In the genomic region with DNA sequence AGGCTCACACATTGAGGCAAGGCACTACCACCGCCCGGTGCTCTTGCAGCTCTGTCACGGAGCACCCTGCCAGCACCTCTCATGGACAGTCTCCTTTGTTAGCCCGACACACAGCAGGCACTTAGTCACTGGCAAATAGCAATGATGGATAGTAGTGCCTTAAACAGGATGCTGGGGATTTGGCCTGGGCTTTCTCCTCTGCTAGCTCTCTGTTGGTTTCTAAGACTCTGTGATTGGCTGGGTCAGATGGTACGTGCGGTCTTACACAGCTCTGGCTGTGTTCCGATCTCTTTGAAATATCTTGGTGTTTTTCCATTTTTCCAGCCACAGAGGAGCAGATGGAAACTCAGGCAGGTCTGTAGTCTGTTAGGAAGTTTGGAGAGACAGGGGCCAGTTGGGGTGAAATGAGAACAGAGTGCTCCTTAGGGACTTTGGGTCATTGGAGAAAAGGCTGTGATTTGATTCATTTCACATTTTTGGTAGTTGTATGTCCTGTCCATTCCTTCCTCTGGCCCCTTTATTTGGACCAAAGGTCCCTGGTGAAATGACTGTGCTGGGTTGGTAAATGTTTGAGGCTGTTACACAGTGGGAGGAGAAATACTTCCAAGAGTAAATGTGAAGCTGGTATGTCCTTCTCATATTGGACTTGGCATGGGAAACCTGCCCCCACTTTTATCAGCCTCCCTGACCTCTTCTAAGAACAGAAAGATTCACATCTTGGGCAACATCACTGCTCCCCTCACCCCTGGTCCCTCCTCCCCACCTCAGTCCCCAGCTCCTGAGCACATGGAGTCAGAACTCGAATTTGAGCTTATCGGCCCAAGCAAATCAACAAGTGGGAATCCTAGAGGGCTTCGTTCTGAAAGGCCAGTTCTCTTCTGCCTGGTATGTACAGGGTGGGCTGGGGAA, we compare ENCODE assay signal across 8 cellular contexts. TPM values are rescaled to one million over a fixed set of nuclear protein-coding genes. Genes with fewer than 3 reads are reported as not detected.
DNase-seq lines count a peak whose midpoint lies in the region; ATAC-seq, FAIRE-seq and TF ChIP-seq lines count a peak whose summit lies in the region.

No MANE protein-coding gene starts in this region.

- peak overlapping the region; percentile 87 for H3K4me2 ChIP-seq in GM23248 (ENCODE audit: unreplicated experiment)

- peak; percentile 37 to 66 (median 51) for ATAC-seq in heart right ventricle
- no peak for ATAC-seq in HG02870 (IDR thresholded peaks at IDR 0.05; ENCODE audit: unreplicated experiment)
- no peak for ATAC-seq in GM19328 (IDR thresholded peaks at IDR 0.05; ENCODE audit: unreplicated experiment)

- H3K4me1 ChIP-seq in GM23248 (ENCODE audit: insufficient read depth): peaks cover 56% of the 10 kb centered on the region
- H3K4me1 ChIP-seq in heart right ventricle: peaks cover 11 to 87% (median 70%) of the 10 kb centered on the region in 9 donors
- H3K4me1 ChIP-seq in small intestine (ENCODE audit: control insufficient read depth in 2 of 2, insufficient read depth in 1 of 2, low read depth in 1 of 2, low read length in 1 of 2): peaks cover 10 to 29% of the 10 kb centered on the region in 2 donors

- no peak for TF ChIP-seq CTCF in heart right ventricle (IDR thresholded peaks at IDR 0.05)

- WGBS in GM23248 (ENCODE audit: low coverage in 1 of 2, low lambda C conversion rate in 2 of 2, missing lambda C conversion rate in 2 of 2), 2 experiments: 30 to 33% methylated on average over 10 of the region's 10 CpGs
- 55 to 59% methylated on average over 10 of the region's 10 CpGs for WGBS in heart right ventricle, 2 donors
- WGBS in small intestine, 3 donors: 71 to 84% (median 80%) methylated on average over 10 of the region's 10 CpGs

- peaks cover 74% of the 10 kb centered on the region for H3K4me1 Mint-ChIP-seq in activated CD4-positive, alpha-beta memory T cell treated with anti-CD3 and anti-CD28 coated beads, Interleukin-2, amount 10 ng/mL, durations not matched to agents 7 days and 5 days

- H3K27me3 ChIP-seq in GM23248 (replicated peaks; ENCODE audit: insufficient read depth) (no peaks in the 10 kb centered on the region), heart right ventricle (no peaks in the 10 kb centered on the region), small intestine (ENCODE audit: control insufficient read depth in 2 of 2, insufficient read depth in 2 of 2, low read length in 2 of 2) (no peaks in the 10 kb centered on the region)

- no peaks in the 10 kb centered on the region for H3K9me2 ChIP-seq in GM23248 (ENCODE audit: insufficient read depth)

- peaks cover 77% of the 10 kb centered on the region for H3K79me2 ChIP-seq in GM23248 (ENCODE audit: insufficient read depth)

- peaks cover 86% of the 10 kb centered on the region for H3F3A ChIP-seq in GM23248 (ENCODE audit: insufficient read depth)

- H3K4me3 ChIP-seq in GM23248 (peak overlapping the region; percentile 88), heart right ventricle (peak overlapping the region in 8 of 10 donors; percentile 1 to 92 (median 76)), small intestine (ENCODE audit: low read depth in 1 of 2, low read length in 2 of 2) (no peak overlapping the region)

- intact Hi-C loops in heart right ventricle (cut with DNase I): no loop called here

- peak overlapping the region; percentile 91 for H3K27ac Mint-ChIP-seq in activated CD4-positive, alpha-beta memory T cell treated with anti-CD3 and anti-CD28 coated beads, Interleukin-2, amount 10 ng/mL, durations not matched to agents 7 days and 5 days

- no peak for FAIRE-seq in small intestine (lab: Jason Lieb, UNC)

- peaks cover 3% of the 10 kb centered on the region for H3K9me3 Mint-ChIP-seq in activated CD4-positive, alpha-beta memory T cell treated with anti-CD3 and anti-CD28 coated beads, Interleukin-2, amount 10 ng/mL, durations not matched to agents 7 days and 5 days

- no peaks in the 10 kb centered on the region for H4K20me1 ChIP-seq in GM23248 (ENCODE audit: insufficient read depth)

- H3K9ac ChIP-seq in GM23248: peak overlapping the region; percentile 72

- no peaks in the 10 kb centered on the region for H3K9me3 ChIP-seq in GM23248 (ENCODE audit: low read depth)
- peaks cover 0 to 3% (median 0%) of the 10 kb centered on the region in 11 donors for H3K9me3 ChIP-seq in heart right ventricle
- no peaks in the 10 kb centered on the region for H3K9me3 ChIP-seq in small intestine (ENCODE audit: control insufficient read depth, low read depth)

- peak; percentile 97 for DNase-seq in GM23248
- no peak for DNase-seq in activated CD4-positive, alpha-beta memory T cell treated with anti-CD3 and anti-CD28 coated beads, Interleukin-2, amount 10 ng/mL, durations not matched to agents 7 days and 5 days
- DNase-seq in heart right ventricle: peak; percentile 52 to 67
- no peak for DNase-seq in small intestine
- no peak for DNase-seq in DMS 273 treated with DMSO at 0.1 percent for 48 hours (lab: John Stamatoyannopoulos, UW)
- DNase-seq in amygdala (lab: John Stamatoyannopoulos, UW): no peak

- in situ Hi-C loops in GM23248 (cut with MboI): no loop called here

- no peaks in the 10 kb centered on the region for H3K27me3 Mint-ChIP-seq in activated CD4-positive, alpha-beta memory T cell treated with anti-CD3 and anti-CD28 coated beads, Interleukin-2, amount 10 ng/mL, durations not matched to agents 7 days and 5 days

- H3K27ac ChIP-seq in GM23248: peak overlapping the region; percentile 96
- H3K27ac ChIP-seq in heart right ventricle: peak overlapping the region; percentile 79 to 96 (median 92)
- peak overlapping the region; percentile 74 to 84 for H3K27ac ChIP-seq in small intestine (ENCODE audit: low read depth in 1 of 2, low read length in 1 of 2)

- H3K36me3 ChIP-seq in GM23248 (ENCODE audit: low read depth) (no peaks in the 10 kb centered on the region), heart right ventricle (no peaks in the 10 kb centered on the region), small intestine (ENCODE audit: control insufficient read depth in 2 of 2, insufficient read depth in 2 of 2, low read length in 2 of 2) (no peaks in the 10 kb centered on the region)

- no peak overlapping the region for H2AFZ ChIP-seq in GM23248

- CTCF ChIA-PET in activated CD4-positive, alpha-beta memory T cell treated with anti-CD3 and anti-CD28 coated beads, Interleukin-2, amount 10 ng/mL, durations not matched to agents 7 days and 5 days (lab: Charles Lee): interaction anchor here (0.9 to 8.1 kb wide), 7 partner anchors 8 to 220 kb away, joined by 3 to 108 read pairs (median 11); partner anchors contain the start of genes DCTN4, IRGM and RBM22

- H3K4me3 Mint-ChIP-seq in activated CD4-positive, alpha-beta memory T cell treated with anti-CD3 and anti-CD28 coated beads, Interleukin-2, amount 10 ng/mL, durations not matched to agents 7 days and 5 days: no peak overlapping the region

- POLR2A ChIA-PET in activated CD4-positive, alpha-beta memory T cell treated with anti-CD3 and anti-CD28 coated beads, Interleukin-2, amount 10 ng/mL, durations not matched to agents 7 days and 5 days (lab: Charles Lee): interaction anchor here (1.2 to 4.2 kb wide), 7 partner anchors 8 to 471 kb away, joined by 3 to 37 read pairs (median 5); partner anchors contain the start of genes ANXA6, DCTN4, GM2A and IRGM

- peaks cover 25% of the 10 kb centered on the region for H3K36me3 Mint-ChIP-seq in activated CD4-positive, alpha-beta memory T cell treated with anti-CD3 and anti-CD28 coated beads, Interleukin-2, amount 10 ng/mL, durations not matched to agents 7 days and 5 days (ENCODE audit: low read depth)

RNA-seq across cellular contexts. Expression of gene SMIM3, which starts 3.4 kb away (rescaled TPM):
- 64.9 and 88.3 TPM in 2 replicates for total RNA-seq in GM23248 (2014; rRNA removed; shearing (Covaris generic))
- 72.2 and 73.8 TPM in 2 replicates for polyA plus RNA-seq in GM23248 (2016; fragmentation: Nextera tagmentation; extraction: Ambion mirVana)
- total RNA-seq in activated CD4-positive, alpha-beta memory T cell treated with anti-CD3 and anti-CD28 coated beads, Interleukin-2, amount 10 ng/mL, durations not matched to agents 7 days and 5 days: 10 to 100 TPM; 17.4 to 19.1 TPM
- 10 to 100 TPM in 6 of 10 donors, 1 to 10 TPM in 4; 7.1 to 24.2 (median 10.9) TPM for total RNA-seq in heart right ventricle
- 10 to 100 TPM; 18.8 to 41.5 TPM for polyA plus RNA-seq in heart right ventricle
- polyA plus RNA-seq in small intestine: 10 to 100 TPM; 16.3 to 24.6 (median 24.3) TPM

RNA-seq across cellular contexts. Expression of gene DCTN4, which starts 23.1 kb away (rescaled TPM):
- 46.9 and 47.1 TPM in 2 replicates for total RNA-seq in GM23248 (2014; rRNA removed; shearing (Covaris generic))
- polyA plus RNA-seq in GM23248 (2016; fragmentation: Nextera tagmentation; extraction: Ambion mirVana) (30.1 and 34.5 TPM in 2 replicates), heart right ventricle (10 to 100 TPM; 20.0 TPM), small intestine (10 to 100 TPM; 15.7 to 21.9 (median 17.9) TPM)
- 10 to 100 TPM; 38.6 to 40.6 TPM for total RNA-seq in activated CD4-positive, alpha-beta memory T cell treated with anti-CD3 and anti-CD28 coated beads, Interleukin-2, amount 10 ng/mL, durations not matched to agents 7 days and 5 days
- total RNA-seq in heart right ventricle: 10 to 100 TPM; 42.9 to 68.3 (median 58.2) TPM

Comparison
In these comparisons a context has a peak if more than half of its experiments do, and no peak if none do; other contexts are left out.
1. DNase-seq: peak in GM23248 (single experiment) and heart right ventricle (2 of 2); none in activated CD4-positive, alpha-beta memory T cell treated with anti-CD3 and anti-CD28 coated beads, Interleukin-2, amount 10 ng/mL, durations not matched to agents 7 days and 5 days (single experiment), small intestine (single experiment), DMS 273 treated with DMSO at 0.1 percent for 48 hours (single experiment) and amygdala (0 of 56).
2. H3K4me3 ChIP-seq: peak in GM23248 (single experiment) and heart right ventricle (8 of 10); none in small intestine (0 of 2).
3. ATAC-seq: peak in heart right ventricle (8 of 8); none in HG02870 (single experiment) and GM19328 (single experiment).
4. Peak in every context shown above with its lines, with median percentiles within 50 percentile points of each other: H3K27ac ChIP-seq.